13 cellular contexts compared by ENCODE assay signal in genomic region chr5:143418140-143418866, GRCh38. TPM values are rescaled to one million over a fixed set of nuclear protein-coding genes. Genes with fewer than 3 reads are reported as not detected.
DNase-seq lines count a peak whose midpoint lies in the region; ATAC-seq, FAIRE-seq and TF ChIP-seq lines count a peak whose summit lies in the region.
"Had no signal": no experiment of that assay in that cellular context is flagged by ENCODE, and none has a peak within 500 bp of the region (broad histone marks: within the 10 kb centered on the region; RNA-seq: fewer than 3 reads in every experiment).

No MANE protein-coding gene starts in this region.

- CTCF ChIA-PET in A549 (lab: Yijun Ruan, JAX) = interaction anchor here (1.1 to 2.0 kb wide), 3 partner anchors 8 to 15 kb away, joined by 3 to 5 read pairs (median 5); no protein-coding TSS in a partner anchor
- CTCF ChIA-PET in activated B cell treated with CpG ODN at 0.5 μM for 24 hours (lab: Charles Lee) = no interaction called here

- H3K9me3 Mint-ChIP-seq in activated B cell treated with CpG ODN at 0.5 μM for 24 hours = no peaks in the 10 kb centered on the region

- TF ChIP-seq CTCF in A549 (IDR thresholded peaks at IDR 0.05) (no peak), activated B cell treated with CpG ODN at 0.5 μM for 24 hours (IDR thresholded peaks at IDR 0.05) (no peak)

- H3K9me3 ChIP-seq in A549 = no peaks in the 10 kb centered on the region
- H3K9me3 ChIP-seq: SJSA1 had no signal

- H3K4me1 Mint-ChIP-seq in activated B cell treated with CpG ODN at 0.5 μM for 24 hours = peaks cover 34% of the 10 kb centered on the region

- no peaks in the 10 kb centered on the region for H3K36me3 Mint-ChIP-seq in activated B cell treated with CpG ODN at 0.5 μM for 24 hours (ENCODE audit: low read depth)

- no peak; a peak in 1 of 5 replicates for TF ChIP-seq RAD21 in A549 (conservative IDR thresholded peaks at IDR 0.05 in 1 of 2, IDR thresholded peaks at IDR 0.05 in 1 of 2)

- H3K27me3 Mint-ChIP-seq in activated B cell treated with CpG ODN at 0.5 μM for 24 hours = no peaks in the 10 kb centered on the region

- peaks cover 28% of the 10 kb centered on the region for H3K4me1 ChIP-seq in A549
- H3K4me1 ChIP-seq: SJSA1 had no signal

- intact Hi-C loops in activated B cell treated with CpG ODN at 0.5 μM for 24 hours (cut with micrococcal nuclease) = no loop called here
- intact Hi-C loops in Right ventricle myocardium inferior (cut with DNase I) = no loop called here

- POLR2A ChIA-PET in A549 (lab: Yijun Ruan, JAX) = no interaction called here
- POLR2A ChIA-PET in activated B cell treated with CpG ODN at 0.5 μM for 24 hours (lab: Charles Lee) = no interaction called here

- TF ChIP-seq EP300 in A549 (IDR thresholded peaks at IDR 0.05) = no peak

- peak overlapping the region; percentile 15 for H3K4me3 Mint-ChIP-seq in activated B cell treated with CpG ODN at 0.5 μM for 24 hours

- no peak overlapping the region for H3K4me3 ChIP-seq in A549
- H3K4me3 ChIP-seq: cardiac muscle cell, SJSA1 had no signal

- H3K27ac ChIP-seq in A549 = peak overlapping the region; percentile 20 to 52; a peak in 4 of 6 replicates
- H3K27ac ChIP-seq: C4-2B, cardiac muscle cell, SJSA1 had no signal

- H3K27ac Mint-ChIP-seq in activated B cell treated with CpG ODN at 0.5 μM for 24 hours = no peak overlapping the region

- WGBS in A549 (ENCODE audit: missing lambda C conversion rate) = 40% methylated on average over 2 of the region's 2 CpGs

- DNase-seq in A549 (ENCODE audit: low read depth in 1 of 2, low spot score in 1 of 2) (no peak), activated B cell treated with CpG ODN at 0.5 μM for 24 hours (no peak), NCI-H2081 treated with DMSO at 0.1 percent for 48 hours (lab: John Stamatoyannopoulos, UW) (no peak), Right ventricle myocardium inferior (ENCODE audit: missing footprints) (no peak), anterior cingulate cortex (lab: John Stamatoyannopoulos, UW) (no peak)
- DNase-seq: left ventricle myocardium superior, NCI-H1417 treated with DMSO at 0.1 percent for 48 hours had no signal

- ATAC-seq in A549 = peak in 1 of 2 experiments; percentile 29; a peak in 3 of 6 replicates
- peak; percentile 56 for ATAC-seq in GM18907 (IDR thresholded peaks at IDR 0.05; ENCODE audit: unreplicated experiment)
- ATAC-seq in HG02870 (IDR thresholded peaks at IDR 0.05; ENCODE audit: unreplicated experiment) = peak; percentile 75
- no peak for ATAC-seq in activated B cell treated with CpG ODN at 0.5 μM for 24 hours (ENCODE audit: low read depth)
- no peak for ATAC-seq in GM18873 (IDR thresholded peaks at IDR 0.05; ENCODE audit: low FRiP score, unreplicated experiment)
- no peak for ATAC-seq in Right ventricle myocardium inferior
- ATAC-seq: left ventricle myocardium superior had no signal

- H3K4me2 ChIP-seq in A549 = peak overlapping the region; percentile 53

- no peak for FAIRE-seq in A549 (lab: Jason Lieb, UNC)

- TF ChIP-seq POLR2A in A549 (IDR thresholded peaks at IDR 0.05; ENCODE audit: low read length) = no peak

TF ChIP-seq in A549, 52 proteins besides CTCF, POLR2A, EP300 and RAD21:
- TF ChIP-seq NFE2L2 (conservative IDR thresholded peaks at IDR 0.05; ENCODE audit: low read length) (no peak), FOSL2 (IDR thresholded peaks at IDR 0.05) (no peak), FOSL2 (CRISPR knock-in tag; IDR thresholded peaks at IDR 0.05) (peak; percentile 7; the same call in 1 of the 2 replicates), HOXA7 (CRISPR knock-in tag; IDR thresholded peaks at IDR 0.05) (no peak), CBX8 (IDR thresholded peaks at IDR 0.05) (no peak), PHF8 (IDR thresholded peaks at IDR 0.05; ENCODE audit: borderline replicate concordance, low read depth) (no peak), GATA3 (IDR thresholded peaks at IDR 0.05; ENCODE audit: borderline replicate concordance) (peak; percentile 52), HMGXB4 (CRISPR knock-in tag; IDR thresholded peaks at IDR 0.05; ENCODE audit: borderline replicate concordance) (no peak), E2F6 (IDR thresholded peaks at IDR 0.05; ENCODE audit: borderline replicate concordance, low read depth) (no peak), JUN (IDR thresholded peaks at IDR 0.05) (no peak), FOXS1 (CRISPR knock-in tag; IDR thresholded peaks at IDR 0.05) (no peak), HOXB5 (CRISPR knock-in tag; IDR thresholded peaks at IDR 0.05) (no peak), CHD2 (IDR thresholded peaks at IDR 0.05; ENCODE audit: low read length, partially characterized antibody) (no peak), BHLHE40 (IDR thresholded peaks at IDR 0.05; ENCODE audit: low read depth, low read length) (no peak), ZNF302 (CRISPR knock-in tag; IDR thresholded peaks at IDR 0.05) (no peak), CEBPB (IDR thresholded peaks at IDR 0.05) (peak; percentile 67 to 81), CBX2 (IDR thresholded peaks at IDR 0.05; ENCODE audit: borderline replicate concordance, low read depth) (no peak), EHF (CRISPR knock-in tag; IDR thresholded peaks at IDR 0.05) (no peak), NR3C1 (IDR thresholded peaks at IDR 0.05) (no peak), EHMT2 (IDR thresholded peaks at IDR 0.05; ENCODE audit: low read depth) (no peak), KDM5A (IDR thresholded peaks at IDR 0.05) (no peak)
- TF ChIP-seq, protein P1, sequence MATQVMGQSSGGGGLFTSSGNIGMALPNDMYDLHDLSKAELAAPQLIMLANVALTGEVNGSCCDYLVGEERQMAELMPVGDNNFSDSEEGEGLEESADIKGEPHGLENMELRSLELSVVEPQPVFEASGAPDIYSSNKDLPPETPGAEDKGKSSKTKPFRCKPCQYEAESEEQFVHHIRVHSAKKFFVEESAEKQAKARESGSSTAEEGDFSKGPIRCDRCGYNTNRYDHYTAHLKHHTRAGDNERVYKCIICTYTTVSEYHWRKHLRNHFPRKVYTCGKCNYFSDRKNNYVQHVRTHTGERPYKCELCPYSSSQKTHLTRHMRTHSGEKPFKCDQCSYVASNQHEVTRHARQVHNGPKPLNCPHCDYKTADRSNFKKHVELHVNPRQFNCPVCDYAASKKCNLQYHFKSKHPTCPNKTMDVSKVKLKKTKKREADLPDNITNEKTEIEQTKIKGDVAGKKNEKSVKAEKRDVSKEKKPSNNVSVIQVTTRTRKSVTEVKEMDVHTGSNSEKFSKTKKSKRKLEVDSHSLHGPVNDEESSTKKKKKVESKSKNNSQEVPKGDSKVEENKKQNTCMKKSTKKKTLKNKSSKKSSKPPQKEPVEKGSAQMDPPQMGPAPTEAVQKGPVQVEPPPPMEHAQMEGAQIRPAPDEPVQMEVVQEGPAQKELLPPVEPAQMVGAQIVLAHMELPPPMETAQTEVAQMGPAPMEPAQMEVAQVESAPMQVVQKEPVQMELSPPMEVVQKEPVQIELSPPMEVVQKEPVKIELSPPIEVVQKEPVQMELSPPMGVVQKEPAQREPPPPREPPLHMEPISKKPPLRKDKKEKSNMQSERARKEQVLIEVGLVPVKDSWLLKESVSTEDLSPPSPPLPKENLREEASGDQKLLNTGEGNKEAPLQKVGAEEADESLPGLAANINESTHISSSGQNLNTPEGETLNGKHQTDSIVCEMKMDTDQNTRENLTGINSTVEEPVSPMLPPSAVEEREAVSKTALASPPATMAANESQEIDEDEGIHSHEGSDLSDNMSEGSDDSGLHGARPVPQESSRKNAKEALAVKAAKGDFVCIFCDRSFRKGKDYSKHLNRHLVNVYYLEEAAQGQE (IDR thresholded peaks at IDR 0.05) = no peak
- TF ChIP-seq, protein P2, sequence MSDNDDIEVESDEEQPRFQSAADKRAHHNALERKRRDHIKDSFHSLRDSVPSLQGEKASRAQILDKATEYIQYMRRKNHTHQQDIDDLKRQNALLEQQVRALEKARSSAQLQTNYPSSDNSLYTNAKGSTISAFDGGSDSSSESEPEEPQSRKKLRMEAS (IDR thresholded peaks at IDR 0.05) = no peak
- TF ChIP-seq, protein P3, sequence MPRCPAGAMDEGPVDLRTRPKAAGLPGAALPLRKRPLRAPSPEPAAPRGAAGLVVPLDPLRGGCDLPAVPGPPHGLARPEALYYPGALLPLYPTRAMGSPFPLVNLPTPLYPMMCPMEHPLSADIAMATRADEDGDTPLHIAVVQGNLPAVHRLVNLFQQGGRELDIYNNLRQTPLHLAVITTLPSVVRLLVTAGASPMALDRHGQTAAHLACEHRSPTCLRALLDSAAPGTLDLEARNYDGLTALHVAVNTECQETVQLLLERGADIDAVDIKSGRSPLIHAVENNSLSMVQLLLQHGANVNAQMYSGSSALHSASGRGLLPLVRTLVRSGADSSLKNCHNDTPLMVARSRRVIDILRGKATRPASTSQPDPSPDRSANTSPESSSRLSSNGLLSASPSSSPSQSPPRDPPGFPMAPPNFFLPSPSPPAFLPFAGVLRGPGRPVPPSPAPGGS (IDR thresholded peaks at IDR 0.05) = no peak

RNA-seq across cellular contexts. Expression of gene NR3C1, which starts 14.8 kb away (rescaled TPM):
- polyA plus RNA-seq in A549 (2011; rRNA removed) = 73.0 and 79.5 TPM in 2 replicates
- 14.9 and 18.7 TPM in 2 replicates for polyA plus RNA-seq in A549 (2012; cell fraction: cytosol; rRNA removed)
- 10.0 and 13.8 TPM in 2 replicates for polyA plus RNA-seq in A549 (2012; cell fraction: nucleus; rRNA removed)
- polyA plus RNA-seq in A549 (2017; fragmentation: RNase III; extraction: RNeasy Plus Mini Kit Qiagen cat#74134 plus additional on column Dnase treatment) = 46.5 to 48.8 TPM (median 48.2 TPM) in 3 replicates
- polyA minus RNA-seq in A549 (2011; rRNA and poly(A)+ RNA removed) = 82.2 and 84.0 TPM in 2 replicates
- total RNA-seq in activated B cell treated with CpG ODN at 0.5 μM for 24 hours = 105 and 110 TPM in 2 replicates
- total RNA-seq in Right ventricle myocardium inferior = 56.1 TPM

Comparison
In these comparisons a context has a peak if more than half of its experiments do, and no peak if none do; other contexts are left out.
1. ATAC-seq: peak in GM18907 (single experiment) and HG02870 (single experiment); none in activated B cell treated with CpG ODN at 0.5 μM for 24 hours (single experiment), GM18873 (single experiment) and Right ventricle myocardium inferior (single experiment).